19 cellular contexts compared by ENCODE assay signal in genomic region chr21:18251065-18251464, GRCh38. TPM values are rescaled to one million over a fixed set of nuclear protein-coding genes. Genes with fewer than 3 reads are reported as not detected.
"Had no signal": no experiment of that assay in that cellular context is flagged by ENCODE, and none has a peak within 500 bp of the region (broad histone marks: within the 10 kb centered on the region; RNA-seq: fewer than 3 reads in every experiment).

No MANE protein-coding gene starts in this region.

- H3K9me3 ChIP-seq: heart left ventricle, neutrophil, psoas muscle, right lobe of liver, suprapubic skin, thyroid gland had no signal

- H3K36me3 ChIP-seq: heart left ventricle, neutrophil, right lobe of liver, suprapubic skin, thyroid gland had no signal

- H3K27ac ChIP-seq: heart left ventricle, neutrophil, psoas muscle, right lobe of liver, suprapubic skin, thyroid gland had no signal

- ATAC-seq: heart left ventricle; left colon; psoas muscle; right lobe of liver; stimulated activated effector memory CD8-positive, alpha-beta T cell treated with anti-CD3 and anti-CD28 coated beads, Interleukin-12 subunit alpha, Interleukin-12 subunit beta, amount 100 ng/mL, for 72 hours; stimulated activated naive CD8-positive, alpha-beta T cell treated with anti-CD3 and anti-CD28 coated beads, Interleukin-15, Interleukin-2, amounts not matched to agents 100 U/mL and 50 U/mL, for 24 hours had no signal

- H3K4me1 ChIP-seq: heart left ventricle, psoas muscle, right lobe of liver, suprapubic skin, thyroid gland had no signal

- DNase-seq: effector CD4-positive, alpha-beta T cell; foreskin melanocyte; heart left ventricle; hippocampal formation; left colon; mesendoderm; naive B cell; psoas muscle; retina; right lobe of liver; stimulated activated CD4-positive, alpha-beta T cell treated with anti-CD3 and anti-CD28 coated beads, Interleukin-4, amount 100 ng/mL, for 1 hour; stimulated activated CD8-positive, alpha-beta memory T cell treated with anti-CD3 and anti-CD28 coated beads, Interleukin-4, amount 100 ng/mL, for 48 hours; stimulated activated naive CD8-positive, alpha-beta T cell treated with anti-CD3 and anti-CD28 coated beads, Interleukin-15, Interleukin-2, amounts not matched to agents 100 U/mL and 50 U/mL, for 24 hours; thyroid gland had no signal

- H3K4me3 ChIP-seq: heart left ventricle, psoas muscle, right lobe of liver, suprapubic skin, thyroid gland had no signal

- H3K27me3 ChIP-seq: right lobe of liver, suprapubic skin, thyroid gland had no signal

RNA-seq across cellular contexts. Expression of gene CHODL, which starts 6.4 kb away (rescaled TPM):
- total RNA-seq: liver, osteoblast had no signal
